Comparison of ENCODE assay signal across 13 cellular contexts in the genomic region with DNA sequence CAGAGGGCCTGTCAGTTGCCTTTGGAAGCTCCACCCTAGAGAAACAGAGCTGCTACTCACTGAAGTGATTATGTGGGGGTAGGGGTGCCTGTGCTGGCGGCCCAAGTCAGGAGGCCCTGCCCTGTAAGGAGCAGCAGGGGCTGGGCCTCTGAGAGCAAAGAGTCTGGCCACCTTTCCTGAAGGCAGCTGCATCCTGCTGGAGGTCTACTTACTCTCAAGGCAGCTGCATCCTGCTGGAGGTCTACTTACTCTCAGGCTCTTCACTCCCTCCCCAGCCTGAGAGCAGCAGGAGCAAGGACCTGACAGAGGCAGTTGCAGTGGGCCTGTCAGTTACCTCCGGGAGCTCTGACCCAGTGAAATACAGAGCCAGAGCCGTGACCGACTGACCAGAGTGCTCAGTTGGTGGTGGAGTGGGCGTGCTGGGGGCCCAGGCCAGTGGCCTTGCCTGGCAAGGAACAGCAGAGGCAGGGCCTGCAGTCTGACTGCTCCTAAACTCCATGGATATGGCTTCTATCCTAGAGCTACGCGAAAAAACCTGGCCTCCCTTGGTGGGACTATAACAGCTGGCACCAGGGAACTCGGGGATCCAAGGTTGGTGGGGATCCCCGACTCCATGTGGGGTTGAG.
"Had no signal": no experiment of that assay in that cellular context is flagged by ENCODE, and none has a peak within 500 bp of the region (broad histone marks: within the 10 kb centered on the region; RNA-seq: fewer than 3 reads in every experiment).

No MANE protein-coding gene starts in this region.

- H3K4me2 ChIP-seq: hepatocyte had no signal

- H3K4me1 ChIP-seq: esophagus muscularis mucosa, suprapubic skin had no signal

- H2AFZ ChIP-seq: hepatocyte had no signal

- H3K9me3 ChIP-seq: esophagus muscularis mucosa, suprapubic skin had no signal

- DNase-seq: activated B cell treated with CpG ODN at 0.5 μM for 24 hours; activated CD4-positive, alpha-beta T cell treated with anti-CD3 and anti-CD28 coated beads for 48 hours; activated naive CD8-positive, alpha-beta T cell treated with anti-CD3 and anti-CD28 coated beads for 36 hours; cerebellar nuclear complex; islet precursor cell; midbrain; small intestine; stimulated activated CD4-positive, alpha-beta T cell treated with anti-CD3 and anti-CD28 coated beads, Interleukin-4, amount 100 ng/mL, for 4 hours; stimulated activated CD8-positive, alpha-beta memory T cell treated with anti-CD3 and anti-CD28 coated beads, Interleukin-4, amount 100 ng/mL, for 48 hours; T-helper 2 cell had no signal

- H3K36me3 ChIP-seq: esophagus muscularis mucosa, suprapubic skin had no signal

- H3K4me3 ChIP-seq: esophagus muscularis mucosa, hepatocyte, suprapubic skin had no signal

- H3K27ac ChIP-seq: esophagus muscularis mucosa, hepatocyte, suprapubic skin had no signal

- H3K27me3 ChIP-seq: esophagus muscularis mucosa, hepatocyte, suprapubic skin had no signal
